Comparison of ENCODE assay signal across 1 cellular context in the genomic region with DNA sequence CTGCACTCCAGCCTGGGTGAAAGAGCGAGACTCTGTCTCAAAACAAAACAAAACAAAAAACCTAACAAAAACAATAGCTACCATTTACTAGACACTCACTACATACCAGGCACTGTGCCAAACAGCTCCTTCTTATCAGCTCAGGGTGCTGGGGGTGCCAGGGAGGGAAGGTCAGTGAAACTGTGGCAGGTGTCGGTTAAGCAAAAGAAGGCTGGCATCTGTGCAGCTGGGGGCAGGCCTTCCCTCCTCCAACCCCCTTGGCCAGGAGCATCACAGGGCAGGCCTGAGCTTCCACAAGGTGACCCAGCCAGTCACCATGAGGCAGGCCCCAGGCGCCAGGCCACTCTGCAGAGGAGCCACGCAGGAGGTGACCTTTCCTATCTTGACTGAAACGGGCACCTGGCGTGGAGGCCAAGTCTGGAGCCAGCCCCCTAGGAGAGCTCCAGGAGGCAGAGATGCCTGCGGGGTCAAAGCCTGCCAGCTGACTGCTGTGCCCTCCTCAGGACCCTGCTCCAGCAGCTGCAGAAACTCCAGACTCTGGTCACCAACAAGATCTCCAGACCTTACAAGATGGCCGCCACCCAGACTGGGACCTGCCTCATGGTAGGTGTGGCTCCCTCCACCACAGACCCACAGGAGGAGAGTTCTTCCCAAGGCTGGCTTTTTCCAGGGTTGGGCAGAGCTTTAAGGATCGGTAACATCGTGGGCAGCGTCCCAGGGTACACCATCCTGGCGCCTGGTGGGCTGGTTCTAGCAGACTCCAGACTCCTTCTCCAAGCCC.
TF ChIP-seq lines count a peak whose summit lies in the region.

No MANE protein-coding gene starts in this region.

TF ChIP-seq in H1, 55 proteins besides CTCF, POLR2A, EP300 and RAD21:
- TF ChIP-seq SIN3A (conservative IDR thresholded peaks at IDR 0.05 in 1 of 2, IDR thresholded peaks at IDR 0.05 in 1 of 2; ENCODE audit: low read depth in 1 of 2, low read length in 2 of 2) (no peak), SRF (IDR thresholded peaks at IDR 0.05; ENCODE audit: low read depth, low read length) (no peak), SP4 (IDR thresholded peaks at IDR 0.05; ENCODE audit: low read length) (no peak), CBX8 (IDR thresholded peaks at IDR 0.05; ENCODE audit: borderline replicate concordance, low read depth, low read length) (no peak), RFX5 (IDR thresholded peaks at IDR 0.05; ENCODE audit: borderline replicate concordance, low read depth, low read length) (no peak)
